In genomic region chr22:36324414-36324813, GRCh38 we compare ENCODE assay signal across 8 cellular contexts.
DNase-seq lines count a peak whose midpoint lies in the region; ATAC-seq and TF ChIP-seq lines count a peak whose summit lies in the region.

No MANE protein-coding gene starts in this region.

- peak overlapping the region; percentile 46 for H2AK5ac ChIP-seq in mesenchymal stem cell (ENCODE audit: low read length, severe bottlenecking)

- DNase-seq in RWPE2 (ENCODE audit: low spot score): no peak
- DNase-seq in mesenchymal stem cell: no peak
- no peak for DNase-seq in suprapubic skin (ENCODE audit: low spot score in 2 of 2)
- no peak for DNase-seq in activated T-cell treated with anti-CD3 and anti-CD28 coated beads, Interleukin-2, amount 50 U/mL, for 4 hours
- no peak for DNase-seq in glutamatergic neuron

- H3K27ac ChIP-seq in RWPE2 (ENCODE audit: poor library complexity, severe bottlenecking): peak overlapping the region; percentile 100
- H3K27ac ChIP-seq in cingulate gyrus (ENCODE audit: low read depth, low read length): peak overlapping the region; percentile 98
- peak overlapping the region; percentile 99 for H3K27ac ChIP-seq in mesenchymal stem cell (ENCODE audit: low read length, poor library complexity, severe bottlenecking)
- peak overlapping the region; percentile 93 for H3K27ac ChIP-seq in suprapubic skin

- no peak overlapping the region for H3K23ac ChIP-seq in mesenchymal stem cell (ENCODE audit: low read length in 2 of 2)

- TF ChIP-seq EP300 in suprapubic skin (IDR thresholded peaks at IDR 0.05): no peak

- H3K4me1 ChIP-seq in RWPE2 (ENCODE audit: insufficient read depth, poor library complexity, severe bottlenecking) (peaks cover 35% of the 10 kb centered on the region), mesenchymal stem cell (ENCODE audit: control insufficient read depth, insufficient read depth, low read depth, low read length) (peaks cover 67% of the 10 kb centered on the region), suprapubic skin (peaks cover 67% of the 10 kb centered on the region)

- no peak overlapping the region for H2AFZ ChIP-seq in mesenchymal stem cell (ENCODE audit: low read depth, low read length)

- no peak overlapping the region for H3K4me2 ChIP-seq in mesenchymal stem cell (ENCODE audit: low read length, poor library complexity, severe bottlenecking)

- H3K36me3 Mint-ChIP-seq in activated T-cell treated with anti-CD3 and anti-CD28 coated beads, Interleukin-2, amount 50 U/mL, for 4 hours (ENCODE audit: insufficient read depth): peaks cover 57% of the 10 kb centered on the region
- H3K36me3 Mint-ChIP-seq in glutamatergic neuron (ENCODE audit: unreplicated experiment): no peaks in the 10 kb centered on the region

- H3K4me3 ChIP-seq in RWPE2 (ENCODE audit: severe bottlenecking): no peak overlapping the region
- H3K4me3 ChIP-seq in mesenchymal stem cell (ENCODE audit: insufficient read depth in 1 of 2, low read depth in 1 of 2, low read length in 2 of 2): peak overlapping the region in 1 of 2 experiments; percentile 5
- H3K4me3 ChIP-seq in suprapubic skin: no peak overlapping the region

- no peak overlapping the region for H3K4me3 Mint-ChIP-seq in activated T-cell treated with anti-CD3 and anti-CD28 coated beads, Interleukin-2, amount 50 U/mL, for 4 hours
- H3K4me3 Mint-ChIP-seq in glutamatergic neuron (ENCODE audit: unreplicated experiment): no peak overlapping the region

- no peak overlapping the region for H2BK5ac ChIP-seq in mesenchymal stem cell (ENCODE audit: low read depth, low read length, poor library complexity, severe bottlenecking)

- no peak overlapping the region for H4K91ac ChIP-seq in mesenchymal stem cell (ENCODE audit: low read length)

- H2BK120ac ChIP-seq in mesenchymal stem cell (ENCODE audit: low read depth, low read length): no peak overlapping the region

- H2BK15ac ChIP-seq in mesenchymal stem cell (ENCODE audit: low read depth, poor library complexity, severe bottlenecking): peak overlapping the region; percentile 92

- peak overlapping the region; percentile 53 to 81 for H3K18ac ChIP-seq in mesenchymal stem cell (ENCODE audit: low read depth in 1 of 2, low read length in 2 of 2)

- H3K27ac Mint-ChIP-seq in glutamatergic neuron (ENCODE audit: unreplicated experiment): no peak overlapping the region

- H3K79me1 ChIP-seq in mesenchymal stem cell (replicated peaks; ENCODE audit: low read length, poor library complexity, severe bottlenecking): no peaks in the 10 kb centered on the region

- H4K8ac ChIP-seq in mesenchymal stem cell (ENCODE audit: low read length): peak overlapping the region; percentile 1

- no peaks in the 10 kb centered on the region for H3K9me3 Mint-ChIP-seq in activated T-cell treated with anti-CD3 and anti-CD28 coated beads, Interleukin-2, amount 50 U/mL, for 4 hours
- peaks cover 4% of the 10 kb centered on the region for H3K9me3 Mint-ChIP-seq in glutamatergic neuron (ENCODE audit: unreplicated experiment)

- WGBS in mesenchymal stem cell: 89% methylated on average over 11 of the region's 11 CpGs
- 40% methylated on average over 9 of the region's 11 CpGs for WGBS in suprapubic skin

- H3K9me3 ChIP-seq in RWPE2 (ENCODE audit: severe bottlenecking) (no peaks in the 10 kb centered on the region), mesenchymal stem cell (ENCODE audit: control insufficient read depth, low read length) (no peaks in the 10 kb centered on the region), suprapubic skin (no peaks in the 10 kb centered on the region)

- no peak overlapping the region for H3K4ac ChIP-seq in mesenchymal stem cell (ENCODE audit: low read depth in 1 of 2, low read length in 2 of 2)

- peaks cover 28% of the 10 kb centered on the region for H3K4me1 Mint-ChIP-seq in activated T-cell treated with anti-CD3 and anti-CD28 coated beads, Interleukin-2, amount 50 U/mL, for 4 hours (ENCODE audit: low read depth)
- H3K4me1 Mint-ChIP-seq in glutamatergic neuron (ENCODE audit: low read depth, unreplicated experiment): peaks cover 17% of the 10 kb centered on the region

- TF ChIP-seq CTCF in RWPE2 (IDR thresholded peaks at IDR 0.05; ENCODE audit: poor library complexity, severe bottlenecking) (no peak), suprapubic skin (IDR thresholded peaks at IDR 0.05) (no peak), glutamatergic neuron (IDR thresholded peaks at IDR 0.05; ENCODE audit: partially characterized antibody, unreplicated experiment) (no peak)

- ATAC-seq in RWPE2 (ENCODE audit: low read depth) (no peak), HG02759 (IDR thresholded peaks at IDR 0.05; ENCODE audit: unreplicated experiment) (no peak), GM21526 (IDR thresholded peaks at IDR 0.05; ENCODE audit: low FRiP score, unreplicated experiment) (no peak)
- no peak for ATAC-seq in activated T-cell treated with anti-CD3 and anti-CD28 coated beads, Interleukin-2, amount 50 U/mL, for 4 hours

- H3K27me3 ChIP-seq in RWPE2 (ENCODE audit: insufficient read depth, poor library complexity, severe bottlenecking): no peaks in the 10 kb centered on the region
- no peaks in the 10 kb centered on the region for H3K27me3 ChIP-seq in mesenchymal stem cell (ENCODE audit: control insufficient read depth in 1 of 2, insufficient read depth in 1 of 2, low read length in 2 of 2)
- no peaks in the 10 kb centered on the region for H3K27me3 ChIP-seq in suprapubic skin

- H3K14ac ChIP-seq in mesenchymal stem cell (ENCODE audit: low read length in 2 of 2): peak overlapping the region in 1 of 2 experiments; percentile 41

- peak overlapping the region in 1 of 2 experiments; percentile 32 for H2BK12ac ChIP-seq in mesenchymal stem cell (ENCODE audit: low read length in 2 of 2)

- H3K9ac ChIP-seq in mesenchymal stem cell (ENCODE audit: low read length): peak overlapping the region; percentile 82

- no peaks in the 10 kb centered on the region for H3K27me3 Mint-ChIP-seq in activated T-cell treated with anti-CD3 and anti-CD28 coated beads, Interleukin-2, amount 50 U/mL, for 4 hours (ENCODE audit: low read depth)
- H3K27me3 Mint-ChIP-seq in glutamatergic neuron (ENCODE audit: unreplicated experiment): peaks cover 6% of the 10 kb centered on the region

- H3K36me3 ChIP-seq in RWPE2 (ENCODE audit: low read depth) (peaks cover 98% of the 10 kb centered on the region), mesenchymal stem cell (ENCODE audit: control insufficient read depth in 1 of 2, insufficient read depth in 2 of 2, low read depth in 1 of 2, low read length in 2 of 2) (peaks cover 75 to 81% of the 10 kb centered on the region in 2 experiments), suprapubic skin (peaks cover 61% of the 10 kb centered on the region)

- TF ChIP-seq POLR2A in suprapubic skin (IDR thresholded peaks at IDR 0.05): no peak
